Comparison of ENCODE assay signal across 9 cellular contexts in the genomic region with DNA sequence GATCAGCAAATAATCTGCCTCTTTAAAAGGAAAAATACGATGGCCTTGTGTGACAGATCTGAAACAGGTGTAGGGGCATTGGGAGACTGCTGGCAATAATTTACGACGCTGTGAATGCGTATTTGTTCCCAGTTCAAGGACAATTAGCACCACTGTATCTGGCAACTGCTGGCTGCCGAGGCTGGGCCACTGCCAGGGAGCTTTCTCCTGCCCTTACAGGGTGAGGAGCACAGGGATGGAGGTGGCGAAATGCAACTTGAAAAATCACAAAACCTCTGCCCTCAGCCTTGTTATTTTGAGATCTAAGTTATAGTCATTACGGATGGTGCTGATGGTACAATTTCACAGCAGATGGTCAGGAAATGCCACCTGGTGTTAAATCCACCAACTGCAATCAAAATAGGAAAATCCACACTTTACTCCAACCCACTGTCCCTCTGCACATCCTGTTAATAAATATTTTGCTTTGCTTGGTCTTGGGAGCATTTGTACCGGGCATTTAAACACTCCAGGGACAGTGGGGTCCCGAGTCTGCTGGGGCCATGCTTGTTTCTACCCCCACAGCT. TPM values are rescaled to one million over a fixed set of nuclear protein-coding genes. Genes with fewer than 3 reads are reported as not detected.
DNase-seq lines count a peak whose midpoint lies in the region; ATAC-seq and TF ChIP-seq lines count a peak whose summit lies in the region.
"Had no signal": no experiment of that assay in that cellular context is flagged by ENCODE, and none has a peak within 500 bp of the region (broad histone marks: within the 10 kb centered on the region; RNA-seq: fewer than 3 reads in every experiment).

No MANE protein-coding gene starts in this region.

- in situ Hi-C loops in mammary epithelial cell (cut with MboI; ENCODE audit: low sequenced_read_pairs in 2 of 2): loop anchor here in 1 of 2 donors (10.0 kb wide), 1 partner anchor 1149 kb away; no protein-coding TSS in a partner anchor

- TF ChIP-seq CTCF in mammary epithelial cell (conservative IDR thresholded peaks at IDR 0.05 in 1 of 2, IDR thresholded peaks at IDR 0.05 in 1 of 2; ENCODE audit: extremely low read depth in 1 of 2, insufficient read depth in 1 of 2, low read depth in 1 of 2, low read length in 2 of 2): peak; percentile 28 to 44
- TF ChIP-seq CTCF in liver (IDR thresholded peaks at IDR 0.05; ENCODE audit: low read depth, low read length, missing input control): peak; percentile 29
- TF ChIP-seq CTCF in left lung (IDR thresholded peaks at IDR 0.05): no peak
- TF ChIP-seq CTCF in Peyer's patch (IDR thresholded peaks at IDR 0.05): peak in 3 of 6 experiments; percentile 30 to 37 (median 35)

- TF ChIP-seq POLR2A in Peyer's patch (IDR thresholded peaks at IDR 0.05): no peak

- H3K4me1 ChIP-seq in mammary epithelial cell (ENCODE audit: insufficient read depth, low read length) (peaks cover 3% of the 10 kb centered on the region), liver (ENCODE audit: control insufficient read depth in 4 of 4, insufficient read depth in 4 of 4, low read length in 3 of 4) (peaks cover 0 to 20% (median 16%) of the 10 kb centered on the region in 4 donors), left lung (peaks cover 0 to under 1% of the 10 kb centered on the region in 2 donors), Peyer's patch (no peaks in the 10 kb centered on the region)

- BruUV-seq in mammary epithelial cell (replicated peaks; lab: Mats Ljungman, UMichigan): no TSS peak

- dilution Hi-C loops in mammary epithelial cell (cut with HindIII; ENCODE audit: low sequenced_read_pairs): no loop called here

- WGBS in mammary epithelial cell (ENCODE audit: low coverage, missing lambda C conversion rate): 51% methylated on average over 9 of the region's 9 CpGs
- WGBS in liver: 31% methylated on average over 9 of the region's 9 CpGs

- H2AFZ ChIP-seq in mammary epithelial cell (ENCODE audit: low read depth, low read length): peak overlapping the region; percentile 16

- H3K9me3 ChIP-seq in mammary epithelial cell (replicated peaks; ENCODE audit: insufficient read depth, low read length): no peaks in the 10 kb centered on the region
- H3K9me3 ChIP-seq in liver (ENCODE audit: control insufficient read depth in 4 of 4, low read length in 3 of 4): no peaks in the 10 kb centered on the region
- H3K9me3 ChIP-seq in left lung: no peaks in the 10 kb centered on the region
- H3K9me3 ChIP-seq in Peyer's patch: no peaks in the 10 kb centered on the region

- no peaks in the 10 kb centered on the region for H3K79me2 ChIP-seq in mammary epithelial cell (ENCODE audit: insufficient read depth, low read length)

- H3K36me3 ChIP-seq in mammary epithelial cell (ENCODE audit: insufficient read depth, low read length) (no peaks in the 10 kb centered on the region), liver (ENCODE audit: control insufficient read depth in 4 of 4, insufficient read depth in 3 of 4, low read depth in 1 of 4, low read length in 3 of 4) (no peaks in the 10 kb centered on the region), left lung (no peaks in the 10 kb centered on the region), Peyer's patch (no peaks in the 10 kb centered on the region)

- CTCF ChIA-PET in mammary epithelial cell (lab: Charles Lee; ENCODE audit: low non-redundant PET): interaction anchor here (0.8 kb wide), 1 partner anchor 73 kb away, joined by 6 read pairs; no protein-coding TSS in a partner anchor

- H3K4me2 ChIP-seq in mammary epithelial cell (ENCODE audit: insufficient read depth, low read depth, low read length): no peak overlapping the region

- H4K20me1 ChIP-seq in mammary epithelial cell (ENCODE audit: insufficient read depth, low read length): no peaks in the 10 kb centered on the region

- no peak overlapping the region for H3K27ac ChIP-seq in mammary epithelial cell (ENCODE audit: insufficient read depth, low read depth, low read length)
- no peak overlapping the region for H3K27ac ChIP-seq in liver (ENCODE audit: low read depth in 1 of 2, low read length in 2 of 2)
- no peak overlapping the region for H3K27ac ChIP-seq in left lung
- no peak overlapping the region for H3K27ac ChIP-seq in Peyer's patch

- peak; percentile 23 for DNase-seq in COLO668 (lab: John Stamatoyannopoulos, UW; ENCODE audit: unreplicated experiment)
- peak; percentile 75 for DNase-seq in NCI-H2029 (lab: John Stamatoyannopoulos, UW)
- DNase-seq in mammary epithelial cell: no peak
- DNase-seq in NK-92 (lab: John Stamatoyannopoulos, UW; ENCODE audit: unreplicated experiment): no peak
- no peak for DNase-seq in left lung
- DNase-seq in activated CD4-positive, alpha-beta T cell treated with anti-CD3 and anti-CD28 coated beads, Interleukin-2, amount 50 U/mL, for 1 hour: no peak
- DNase-seq in Peyer's patch: no peak

- intact Hi-C loops in mammary epithelial cell (cut with micrococcal nuclease) (no loop called here), left lung (cut with DNase I) (loop anchor here in 1 of 2 donors (10.0 kb wide), 1 partner anchor 1149 kb away; no protein-coding TSS in a partner anchor)

- peak; percentile 44 to 60 for TF ChIP-seq RAD21 in liver (IDR thresholded peaks at IDR 0.05)

- H3K4me3 ChIP-seq in mammary epithelial cell (replicated peaks in 1 of 3; ENCODE audit: insufficient read depth in 1 of 3, low read depth in 2 of 3, low read length in 3 of 3) (no peak overlapping the region), liver (ENCODE audit: low read depth in 1 of 3, low read length in 3 of 3) (peak overlapping the region in 1 of 3 donors; percentile 4), left lung (no peak overlapping the region), Peyer's patch (no peak overlapping the region)

- H3K9ac ChIP-seq in mammary epithelial cell (ENCODE audit: insufficient read depth, low read length): no peak overlapping the region
- no peak overlapping the region for H3K9ac ChIP-seq in liver (ENCODE audit: low read depth in 1 of 2, low read length in 2 of 2)

- no peak for ATAC-seq in left lung
- ATAC-seq: activated T-helper 17 cell treated with anti-CD3 and anti-CD28 coated beads, Interleukin-2, amount 50 U/mL, for 72 hours had no signal

- no peaks in the 10 kb centered on the region for H3K27me3 ChIP-seq in mammary epithelial cell (ENCODE audit: insufficient read depth, low read length)
- no peaks in the 10 kb centered on the region for H3K27me3 ChIP-seq in liver (ENCODE audit: control insufficient read depth in 4 of 4, insufficient read depth in 4 of 4, low read length in 3 of 4)
- H3K27me3 ChIP-seq in left lung: no peaks in the 10 kb centered on the region
- no peaks in the 10 kb centered on the region for H3K27me3 ChIP-seq in Peyer's patch

TF ChIP-seq in liver, 16 proteins besides CTCF, POLR2A, EP300 and RAD21:
- peak in 1 of 2 donors; percentile 5 for TF ChIP-seq HNF4A (conservative IDR thresholded peaks at IDR 0.05)
- TF ChIP-seq, protein P1, sequence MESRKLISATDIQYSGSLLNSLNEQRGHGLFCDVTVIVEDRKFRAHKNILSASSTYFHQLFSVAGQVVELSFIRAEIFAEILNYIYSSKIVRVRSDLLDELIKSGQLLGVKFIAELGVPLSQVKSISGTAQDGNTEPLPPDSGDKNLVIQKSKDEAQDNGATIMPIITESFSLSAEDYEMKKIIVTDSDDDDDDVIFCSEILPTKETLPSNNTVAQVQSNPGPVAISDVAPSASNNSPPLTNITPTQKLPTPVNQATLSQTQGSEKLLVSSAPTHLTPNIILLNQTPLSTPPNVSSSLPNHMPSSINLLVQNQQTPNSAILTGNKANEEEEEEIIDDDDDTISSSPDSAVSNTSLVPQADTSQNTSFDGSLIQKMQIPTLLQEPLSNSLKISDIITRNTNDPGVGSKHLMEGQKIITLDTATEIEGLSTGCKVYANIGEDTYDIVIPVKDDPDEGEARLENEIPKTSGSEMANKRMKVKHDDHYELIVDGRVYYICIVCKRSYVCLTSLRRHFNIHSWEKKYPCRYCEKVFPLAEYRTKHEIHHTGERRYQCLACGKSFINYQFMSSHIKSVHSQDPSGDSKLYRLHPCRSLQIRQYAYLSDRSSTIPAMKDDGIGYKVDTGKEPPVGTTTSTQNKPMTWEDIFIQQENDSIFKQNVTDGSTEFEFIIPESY (IDR thresholded peaks at IDR 0.05): no peak

RNA-seq across cellular contexts. Expression of gene MYLK4, which starts 6.4 kb away (rescaled TPM):
- total RNA-seq in mammary epithelial cell (under 1 TPM; 0.31 to 0.33 TPM), liver (under 1 TPM; 0.59 to 0.65 TPM), left lung (1 to 10 TPM in 1 of 2 donors, under 1 TPM in 1; 0.52 to 1.2 TPM), Peyer's patch (1 to 10 TPM in 1 of 4 donors, under 1 TPM in 3; 0.35 to 2.4 (median 0.81) TPM)
- polyA plus RNA-seq in mammary epithelial cell (0.12 TPM), liver (under 1 TPM; 0.07 to 0.18 TPM)
- polyA minus RNA-seq in mammary epithelial cell: not detected

RNA-seq across cellular contexts. Expression of gene WRNIP1, which starts 20.9 kb away (rescaled TPM):
- total RNA-seq in mammary epithelial cell: 10 to 100 TPM; 43.3 to 46.0 TPM
- 58.5 TPM for polyA plus RNA-seq in mammary epithelial cell
- polyA minus RNA-seq in mammary epithelial cell: 44.7 TPM
- total RNA-seq in liver: 10 to 100 TPM; 27.8 to 32.7 TPM
- polyA plus RNA-seq in liver: 10 to 100 TPM in 1 of 2 donors, 1 to 10 TPM in 1; 10.0 to 20.0 TPM
- 10 to 100 TPM; 34.9 to 37.4 TPM for total RNA-seq in left lung
- total RNA-seq in Peyer's patch: 10 to 100 TPM; 34.7 to 48.2 (median 39.6) TPM

Comparison
In these comparisons a context has a peak if more than half of its experiments do, and no peak if none do; other contexts are left out.
1. DNase-seq: peak in COLO668 (single experiment) and NCI-H2029 (single experiment); none in mammary epithelial cell (single experiment), NK-92 (single experiment), left lung (0 of 2), activated CD4-positive, alpha-beta T cell treated with anti-CD3 and anti-CD28 coated beads, Interleukin-2, amount 50 U/mL, for 1 hour (single experiment) and Peyer's patch (0 of 3).
2. CTCF ChIP-seq: peak in mammary epithelial cell (2 of 2) and liver (single experiment); none in left lung (0 of 2).